9 cellular contexts compared by ENCODE assay signal in genomic region chr9:113620016-113620376, GRCh38.
DNase-seq lines count a peak whose midpoint lies in the region; TF ChIP-seq lines count a peak whose summit lies in the region.
"Had no signal": no experiment of that assay in that cellular context is flagged by ENCODE, and none has a peak within 500 bp of the region (broad histone marks: within the 10 kb centered on the region; RNA-seq: fewer than 3 reads in every experiment).

No MANE protein-coding gene starts in this region.

- H3K27ac ChIP-seq in mesodermal cell (ENCODE audit: low read depth, low read length, severe bottlenecking) = peak overlapping the region; percentile 99
- H3K27ac ChIP-seq in tibial nerve = peak overlapping the region in 3 of 4 donors; percentile 70 to 88 (median 78)
- H3K27ac ChIP-seq: VCaP had no signal

- WGBS in mesodermal cell (ENCODE audit: insufficient coverage in 2 of 2), 2 experiments = 73 to 75% methylated on average over 7 of the region's 7 CpGs
- 68 to 74% methylated on average over 7 of the region's 7 CpGs for WGBS in tibial nerve, 2 donors

- H3K4me3 Mint-ChIP-seq in chondrocyte (ENCODE audit: unreplicated experiment) = peak overlapping the region; percentile 53

- H3K27me3 Mint-ChIP-seq in chondrocyte (ENCODE audit: low read depth) = no peaks in the 10 kb centered on the region

- H3K9me3 ChIP-seq in mesodermal cell (ENCODE audit: control insufficient read depth, low read length) (no peaks in the 10 kb centered on the region), tibial nerve (no peaks in the 10 kb centered on the region)

- DNase-seq in activated CD8-positive, alpha-beta memory T cell treated with anti-CD3 and anti-CD28 coated beads for 24 hours = peak; percentile 30
- DNase-seq in activated CD8-positive, alpha-beta memory T cell treated with anti-CD3 and anti-CD28 coated beads, Interleukin-2, amount 50 U/mL, for 4 hours = no peak
- DNase-seq in chondrocyte (ENCODE audit: low spot score) (peak; percentile 48), tibial nerve (ENCODE audit: low spot score in 2 of 2) (no peak), dedifferentiated amniotic fluid mesenchymal stem cell (ENCODE audit: extremely low spot score) (no peak)
- no peak for DNase-seq in stimulated activated CD4-positive, alpha-beta T cell treated with anti-CD3 and anti-CD28 coated beads, Interleukin-12 subunit alpha, Interleukin-12 subunit beta, amount 100 ng/mL, for 4 hours
- DNase-seq in activated CD4-positive, alpha-beta T cell treated with anti-CD3 and anti-CD28 coated beads for 48 hours = no peak

- no peak for TF ChIP-seq CTCF in chondrocyte (IDR thresholded peaks at IDR 0.05)
- TF ChIP-seq CTCF in tibial nerve (IDR thresholded peaks at IDR 0.05) = no peak

- peak overlapping the region; percentile 99 for H3K27ac Mint-ChIP-seq in chondrocyte (ENCODE audit: unreplicated experiment)

- TF ChIP-seq POLR2A in tibial nerve (IDR thresholded peaks at IDR 0.05) = no peak

- H3K36me3 ChIP-seq in mesodermal cell (ENCODE audit: control insufficient read depth, insufficient read depth, low read length) (no peaks in the 10 kb centered on the region), tibial nerve (no peaks in the 10 kb centered on the region)

- H3K4me1 Mint-ChIP-seq in chondrocyte (ENCODE audit: low read depth) = peaks cover 81% of the 10 kb centered on the region

- no peaks in the 10 kb centered on the region for H3K9me3 Mint-ChIP-seq in chondrocyte (ENCODE audit: low read depth)

- H3K4me1 ChIP-seq in mesodermal cell (ENCODE audit: control insufficient read depth, insufficient read depth, low read length, poor library complexity, severe bottlenecking) (peaks cover 71% of the 10 kb centered on the region), tibial nerve (peaks cover 0 to 63% (median 30%) of the 10 kb centered on the region in 4 donors)

- H3K27me3 ChIP-seq in tibial nerve = no peaks in the 10 kb centered on the region

- H3K36me3 Mint-ChIP-seq in chondrocyte (ENCODE audit: low read depth) = no peaks in the 10 kb centered on the region

- no peak for TF ChIP-seq EP300 in tibial nerve (IDR thresholded peaks at IDR 0.05)

- H3K4me3 ChIP-seq in mesodermal cell (ENCODE audit: extremely low read depth, insufficient read depth, low read length, poor library complexity, severe bottlenecking) (peak overlapping the region; percentile 11), tibial nerve (no peak overlapping the region)

Comparison
In these comparisons a context has a peak if more than half of its experiments do, and no peak if none do; other contexts are left out.
1. DNase-seq: peak in activated CD8-positive, alpha-beta memory T cell treated with anti-CD3 and anti-CD28 coated beads for 24 hours (single experiment) and chondrocyte (single experiment); none in activated CD8-positive, alpha-beta memory T cell treated with anti-CD3 and anti-CD28 coated beads, Interleukin-2, amount 50 U/mL, for 4 hours (single experiment), tibial nerve (0 of 2), stimulated activated CD4-positive, alpha-beta T cell treated with anti-CD3 and anti-CD28 coated beads, Interleukin-12 subunit alpha, Interleukin-12 subunit beta, amount 100 ng/mL, for 4 hours (single experiment), dedifferentiated amniotic fluid mesenchymal stem cell (single experiment) and activated CD4-positive, alpha-beta T cell treated with anti-CD3 and anti-CD28 coated beads for 48 hours (single experiment).